Comparison of ENCODE assay signal across 1 cellular context in the genomic region with DNA sequence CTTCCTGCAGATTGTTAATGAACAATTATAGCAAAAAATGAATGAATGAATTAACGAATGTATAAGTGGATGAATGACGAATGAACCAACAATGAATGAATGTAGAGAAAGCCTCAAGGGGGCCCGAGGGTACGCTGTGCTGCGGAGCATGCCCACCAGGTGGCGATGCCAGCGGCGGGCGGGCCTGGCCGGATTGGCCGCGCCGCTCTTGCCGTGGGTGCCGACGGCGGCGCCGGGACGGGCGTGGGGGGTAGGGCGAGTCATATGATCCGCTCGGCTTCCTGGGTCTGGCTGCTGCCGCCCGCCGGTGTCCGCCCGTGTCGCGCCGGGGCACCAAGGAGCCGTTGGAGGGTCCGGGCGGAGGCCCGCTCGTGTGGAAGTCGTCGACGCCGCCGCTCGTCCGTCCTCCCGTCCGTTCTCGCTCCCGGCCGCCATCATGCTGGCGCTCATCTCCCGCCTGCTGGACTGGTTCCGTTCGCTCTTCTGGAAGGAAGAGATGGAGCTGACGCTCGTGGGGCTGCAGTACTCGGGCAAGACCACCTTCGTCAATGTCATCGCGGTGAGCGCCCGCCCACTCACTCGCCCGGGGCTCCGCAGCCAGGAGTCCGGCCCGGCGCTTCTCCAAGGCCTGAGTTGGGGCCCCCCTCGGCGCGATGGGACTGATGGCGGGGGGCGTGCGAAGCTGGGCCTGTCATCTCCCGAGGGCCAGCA.
TF ChIP-seq lines count a peak whose summit lies in the region.

ARL8B (plus strand) TSS at position 263 of the 711 bp plus-strand sequence; CDS start at position 437, 174 bp downstream.

TF ChIP-seq in WTC11, 78 proteins besides CTCF, POLR2A, EP300 and RAD21 (continued from another document and continues in another):
- TF ChIP-seq, protein P1, sequence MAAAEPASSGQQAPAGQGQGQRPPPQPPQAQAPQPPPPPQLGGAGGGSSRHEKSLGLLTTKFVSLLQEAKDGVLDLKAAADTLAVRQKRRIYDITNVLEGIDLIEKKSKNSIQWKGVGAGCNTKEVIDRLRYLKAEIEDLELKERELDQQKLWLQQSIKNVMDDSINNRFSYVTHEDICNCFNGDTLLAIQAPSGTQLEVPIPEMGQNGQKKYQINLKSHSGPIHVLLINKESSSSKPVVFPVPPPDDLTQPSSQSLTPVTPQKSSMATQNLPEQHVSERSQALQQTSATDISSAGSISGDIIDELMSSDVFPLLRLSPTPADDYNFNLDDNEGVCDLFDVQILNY (CRISPR knock-in tag; IDR thresholded peaks at IDR 0.05) = no peak
- TF ChIP-seq FOXK1 (CRISPR knock-in tag; IDR thresholded peaks at IDR 0.05) (peak; percentile 92), GABPB1 (CRISPR knock-in tag; IDR thresholded peaks at IDR 0.05) (peak; percentile 51; the same call in 1 of the 2 replicates), USF1 (CRISPR knock-in tag; IDR thresholded peaks at IDR 0.05) (peak; percentile 95), HMGA2 (CRISPR knock-in tag; IDR thresholded peaks at IDR 0.05) (no peak), ESRRA (CRISPR knock-in tag; IDR thresholded peaks at IDR 0.05; ENCODE audit: borderline replicate concordance) (peak; percentile 66), FOXP4 (CRISPR knock-in tag; IDR thresholded peaks at IDR 0.05) (peak; percentile 60; the same call in 1 of the 2 replicates), CREM (CRISPR knock-in tag; IDR thresholded peaks at IDR 0.05) (peak; percentile 64; the same call in 1 of the 2 replicates), GRHL2 (CRISPR knock-in tag; IDR thresholded peaks at IDR 0.05; ENCODE audit: insufficient replicate concordance, severe bottlenecking) (no peak), PRRX2 (CRISPR knock-in tag; IDR thresholded peaks at IDR 0.05) (0 out of 2 replicates have a peak, but pooled peaks have one; percentile 42), ATF1 (CRISPR knock-in tag; IDR thresholded peaks at IDR 0.05) (peak; percentile 78; the same call in 1 of the 2 replicates), NR1H2 (CRISPR knock-in tag; IDR thresholded peaks at IDR 0.05) (no peak), FOXP1 (CRISPR knock-in tag; IDR thresholded peaks at IDR 0.05; ENCODE audit: borderline replicate concordance) (peak; percentile 86), NFYB (CRISPR knock-in tag; conservative IDR thresholded peaks at IDR 0.05; ENCODE audit: low read depth) (0 out of 2 replicates have a peak, but pooled peaks have one; percentile 13), RORB (CRISPR knock-in tag; IDR thresholded peaks at IDR 0.05) (no peak), ZNF121 (CRISPR knock-in tag; IDR thresholded peaks at IDR 0.05) (no peak), GTF2I (CRISPR knock-in tag; conservative IDR thresholded peaks at IDR 0.05) (no peak), EMX1 (CRISPR knock-in tag; IDR thresholded peaks at IDR 0.05) (no peak), TEAD1 (CRISPR knock-in tag; IDR thresholded peaks at IDR 0.05) (peak; percentile 91), SMAD4 (CRISPR knock-in tag; IDR thresholded peaks at IDR 0.05) (peak; percentile 41; the same call in 1 of the 2 replicates), ZNF232 (CRISPR knock-in tag; IDR thresholded peaks at IDR 0.05) (0 out of 2 replicates have a peak, but pooled peaks have one; percentile 54), ZNF263 (CRISPR knock-in tag; IDR thresholded peaks at IDR 0.05; ENCODE audit: low read depth) (no peak), KAT7 (CRISPR knock-in tag; IDR thresholded peaks at IDR 0.05; ENCODE audit: borderline replicate concordance) (0 out of 2 replicates have a peak, but pooled peaks have one; percentile 59), MAX (CRISPR knock-in tag; IDR thresholded peaks at IDR 0.05) (peak; percentile 62), ZNF317 (CRISPR knock-in tag; IDR thresholded peaks at IDR 0.05; ENCODE audit: borderline replicate concordance, low read depth) (peak; percentile 55; the same call in 1 of the 2 replicates), ZNF423 (CRISPR knock-in tag; IDR thresholded peaks at IDR 0.05) (no peak), ZNF396 (CRISPR knock-in tag; IDR thresholded peaks at IDR 0.05; ENCODE audit: borderline replicate concordance) (no peak), ARID4B (CRISPR knock-in tag; IDR thresholded peaks at IDR 0.05; ENCODE audit: borderline replicate concordance) (peak; percentile 84; the same call in 1 of the 2 replicates), SMAD3 (CRISPR knock-in tag; IDR thresholded peaks at IDR 0.05; ENCODE audit: borderline replicate concordance) (peak; percentile 71; the same call in 1 of the 2 replicates), SOX15 (CRISPR knock-in tag; IDR thresholded peaks at IDR 0.05) (no peak)
- TF ChIP-seq, protein P2, sequence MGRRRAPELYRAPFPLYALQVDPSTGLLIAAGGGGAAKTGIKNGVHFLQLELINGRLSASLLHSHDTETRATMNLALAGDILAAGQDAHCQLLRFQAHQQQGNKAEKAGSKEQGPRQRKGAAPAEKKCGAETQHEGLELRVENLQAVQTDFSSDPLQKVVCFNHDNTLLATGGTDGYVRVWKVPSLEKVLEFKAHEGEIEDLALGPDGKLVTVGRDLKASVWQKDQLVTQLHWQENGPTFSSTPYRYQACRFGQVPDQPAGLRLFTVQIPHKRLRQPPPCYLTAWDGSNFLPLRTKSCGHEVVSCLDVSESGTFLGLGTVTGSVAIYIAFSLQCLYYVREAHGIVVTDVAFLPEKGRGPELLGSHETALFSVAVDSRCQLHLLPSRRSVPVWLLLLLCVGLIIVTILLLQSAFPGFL (CRISPR knock-in tag; IDR thresholded peaks at IDR 0.05; ENCODE audit: borderline replicate concordance) = no peak
- TF ChIP-seq, protein P3, sequence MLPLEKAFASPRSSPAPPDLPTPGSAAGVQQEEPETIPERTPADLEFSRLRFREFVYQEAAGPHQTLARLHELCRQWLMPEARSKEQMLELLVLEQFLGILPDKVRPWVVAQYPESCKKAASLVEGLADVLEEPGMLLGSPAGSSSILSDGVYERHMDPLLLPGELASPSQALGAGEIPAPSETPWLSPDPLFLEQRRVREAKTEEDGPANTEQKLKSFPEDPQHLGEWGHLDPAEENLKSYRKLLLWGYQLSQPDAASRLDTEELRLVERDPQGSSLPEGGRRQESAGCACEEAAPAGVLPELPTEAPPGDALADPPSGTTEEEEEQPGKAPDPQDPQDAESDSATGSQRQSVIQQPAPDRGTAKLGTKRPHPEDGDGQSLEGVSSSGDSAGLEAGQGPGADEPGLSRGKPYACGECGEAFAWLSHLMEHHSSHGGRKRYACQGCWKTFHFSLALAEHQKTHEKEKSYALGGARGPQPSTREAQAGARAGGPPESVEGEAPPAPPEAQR (CRISPR knock-in tag; IDR thresholded peaks at IDR 0.05) = no peak
- TF ChIP-seq, protein P4, sequence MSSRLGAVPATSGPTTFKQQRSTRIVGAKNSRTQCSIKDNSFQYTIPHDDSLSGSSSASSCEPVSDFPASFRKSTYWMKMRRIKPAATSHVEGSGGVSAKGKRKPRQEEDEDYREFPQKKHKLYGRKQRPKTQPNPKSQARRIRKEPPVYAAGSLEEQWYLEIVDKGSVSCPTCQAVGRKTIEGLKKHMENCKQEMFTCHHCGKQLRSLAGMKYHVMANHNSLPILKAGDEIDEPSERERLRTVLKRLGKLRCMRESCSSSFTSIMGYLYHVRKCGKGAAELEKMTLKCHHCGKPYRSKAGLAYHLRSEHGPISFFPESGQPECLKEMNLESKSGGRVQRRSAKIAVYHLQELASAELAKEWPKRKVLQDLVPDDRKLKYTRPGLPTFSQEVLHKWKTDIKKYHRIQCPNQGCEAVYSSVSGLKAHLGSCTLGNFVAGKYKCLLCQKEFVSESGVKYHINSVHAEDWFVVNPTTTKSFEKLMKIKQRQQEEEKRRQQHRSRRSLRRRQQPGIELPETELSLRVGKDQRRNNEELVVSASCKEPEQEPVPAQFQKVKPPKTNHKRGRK (CRISPR knock-in tag; IDR thresholded peaks at IDR 0.05; ENCODE audit: borderline replicate concordance) = no peak
- TF ChIP-seq, protein P5, sequence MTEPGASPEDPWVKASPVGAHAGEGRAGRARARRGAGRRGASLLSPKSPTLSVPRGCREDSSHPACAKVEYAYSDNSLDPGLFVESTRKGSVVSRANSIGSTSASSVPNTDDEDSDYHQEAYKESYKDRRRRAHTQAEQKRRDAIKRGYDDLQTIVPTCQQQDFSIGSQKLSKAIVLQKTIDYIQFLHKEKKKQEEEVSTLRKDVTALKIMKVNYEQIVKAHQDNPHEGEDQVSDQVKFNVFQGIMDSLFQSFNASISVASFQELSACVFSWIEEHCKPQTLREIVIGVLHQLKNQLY (CRISPR knock-in tag; IDR thresholded peaks at IDR 0.05) = no peak; the same call in 1 of the 2 replicates
- TF ChIP-seq, protein P6, sequence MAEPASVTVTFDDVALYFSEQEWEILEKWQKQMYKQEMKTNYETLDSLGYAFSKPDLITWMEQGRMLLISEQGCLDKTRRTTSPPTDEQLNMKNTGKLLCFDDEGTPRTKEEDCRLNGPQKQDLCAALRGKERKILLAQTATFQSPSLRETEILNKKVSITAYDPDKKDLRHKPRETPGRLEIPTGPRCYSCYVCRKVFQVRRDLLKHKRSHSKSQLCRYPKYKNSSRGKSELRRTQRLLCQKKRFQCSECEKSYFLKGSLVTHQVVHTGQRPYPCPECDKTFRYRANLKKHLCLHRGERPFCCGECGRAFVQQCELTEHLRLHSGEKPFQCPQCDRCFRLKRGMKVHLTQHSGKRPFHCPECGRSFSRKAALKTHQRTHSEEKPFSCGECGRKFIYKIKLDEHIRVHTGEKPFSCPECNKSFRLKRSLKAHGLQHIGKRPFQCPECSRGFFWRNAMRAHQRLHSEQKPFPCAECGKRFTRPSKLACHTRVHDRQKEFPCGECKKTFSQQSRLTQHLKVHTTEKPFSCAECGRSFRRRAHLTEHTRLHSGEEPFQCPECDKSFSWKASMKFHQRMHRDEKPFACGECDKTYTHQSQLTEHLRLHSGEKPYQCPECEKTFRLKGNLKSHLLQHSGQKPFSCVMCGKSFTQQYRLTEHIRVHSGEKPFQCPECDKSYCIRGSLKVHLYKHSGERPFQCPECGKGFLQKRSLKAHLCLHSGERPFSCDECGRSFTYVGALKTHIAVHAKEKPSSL (CRISPR knock-in tag; conservative IDR thresholded peaks at IDR 0.05) = no peak
- TF ChIP-seq, protein P7, sequence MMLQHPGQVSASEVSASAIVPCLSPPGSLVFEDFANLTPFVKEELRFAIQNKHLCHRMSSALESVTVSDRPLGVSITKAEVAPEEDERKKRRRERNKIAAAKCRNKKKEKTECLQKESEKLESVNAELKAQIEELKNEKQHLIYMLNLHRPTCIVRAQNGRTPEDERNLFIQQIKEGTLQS (CRISPR knock-in tag; conservative IDR thresholded peaks at IDR 0.05) = no peak
- TF ChIP-seq, protein P8, sequence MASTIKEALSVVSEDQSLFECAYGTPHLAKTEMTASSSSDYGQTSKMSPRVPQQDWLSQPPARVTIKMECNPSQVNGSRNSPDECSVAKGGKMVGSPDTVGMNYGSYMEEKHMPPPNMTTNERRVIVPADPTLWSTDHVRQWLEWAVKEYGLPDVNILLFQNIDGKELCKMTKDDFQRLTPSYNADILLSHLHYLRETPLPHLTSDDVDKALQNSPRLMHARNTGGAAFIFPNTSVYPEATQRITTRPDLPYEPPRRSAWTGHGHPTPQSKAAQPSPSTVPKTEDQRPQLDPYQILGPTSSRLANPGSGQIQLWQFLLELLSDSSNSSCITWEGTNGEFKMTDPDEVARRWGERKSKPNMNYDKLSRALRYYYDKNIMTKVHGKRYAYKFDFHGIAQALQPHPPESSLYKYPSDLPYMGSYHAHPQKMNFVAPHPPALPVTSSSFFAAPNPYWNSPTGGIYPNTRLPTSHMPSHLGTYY (CRISPR knock-in tag; IDR thresholded peaks at IDR 0.05) = peak; percentile 81; the same call in 1 of the 2 replicates
